In genomic region chr15:44715142-44715796, GRCh38 we compare ENCODE assay signal across 1 cellular context.
TF ChIP-seq lines count a peak whose summit lies in the region.

No MANE protein-coding gene starts in this region.

TF ChIP-seq in H1, 55 proteins besides CTCF, POLR2A, EP300 and RAD21:
- TF ChIP-seq SP1 (IDR thresholded peaks at IDR 0.05; ENCODE audit: low read depth, low read length) (peak; percentile 8; the same call in 1 of the 2 replicates), HDAC6 (IDR thresholded peaks at IDR 0.05; ENCODE audit: low read depth, low read length) (no peak), KDM4A (IDR thresholded peaks at IDR 0.05; ENCODE audit: low read depth, low read length, severe bottlenecking) (no peak)
